26 cellular contexts compared by ENCODE assay signal in the genomic region with DNA sequence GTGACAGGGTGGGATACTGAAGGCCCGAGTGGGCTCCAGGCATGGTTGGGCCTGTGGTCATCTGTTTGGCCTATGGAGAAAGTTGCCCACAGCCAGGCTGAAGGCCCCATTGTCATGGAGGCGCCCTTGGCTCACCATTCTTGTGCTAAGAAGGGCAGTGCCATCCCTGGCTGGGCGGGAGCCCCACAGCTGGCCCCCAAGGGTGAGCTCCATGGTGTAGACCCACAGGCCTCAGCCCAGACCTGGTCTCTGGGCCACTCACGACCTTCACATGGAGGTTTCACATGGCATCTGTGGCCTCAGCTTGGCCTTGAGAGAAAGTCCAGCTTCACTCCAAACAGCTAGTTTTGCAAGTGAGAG. TPM values are rescaled to one million over a fixed set of nuclear protein-coding genes. Genes with fewer than 3 reads are reported as not detected.
A peak's percentile ranks its signal among the peaks of the same experiment; 100 is the strongest.
DNase-seq lines count a peak whose midpoint lies in the region; TF ChIP-seq lines count a peak whose summit lies in the region.
"Had no signal": no experiment of that assay in that cellular context is flagged by ENCODE, and none has a peak within 500 bp of the region (broad histone marks: within the 10 kb centered on the region; RNA-seq: fewer than 3 reads in every experiment).

No MANE protein-coding gene starts in this region.

- H3K9me3 ChIP-seq in mammary epithelial cell (replicated peaks; ENCODE audit: insufficient read depth, low read length) (no peaks in the 10 kb centered on the region), endodermal cell (ENCODE audit: control insufficient read depth, low read length) (no peaks in the 10 kb centered on the region)
- H3K9me3 ChIP-seq: BLaER1, MG63 had no signal

- POLR2A ChIA-PET in MCF 10A (lab: Yijun Ruan, JAX): no interaction called here

- H3K36me3 Mint-ChIP-seq in MCF 10A (ENCODE audit: insufficient read depth, unreplicated experiment): peaks cover 61% of the 10 kb centered on the region
- H3K36me3 Mint-ChIP-seq in endodermal cell (ENCODE audit: low read depth): peaks cover 70% of the 10 kb centered on the region

- TF ChIP-seq CTCF in MCF 10A (IDR thresholded peaks at IDR 0.05; ENCODE audit: unreplicated experiment): no peak
- TF ChIP-seq CTCF in mammary epithelial cell (conservative IDR thresholded peaks at IDR 0.05 in 1 of 2, IDR thresholded peaks at IDR 0.05 in 1 of 2; ENCODE audit: extremely low read depth in 1 of 2, insufficient read depth in 1 of 2, low read depth in 1 of 2, low read length in 2 of 2): no peak
- TF ChIP-seq CTCF in endodermal cell (conservative IDR thresholded peaks at IDR 0.05): no peak

- H3K9ac ChIP-seq in mammary epithelial cell (ENCODE audit: insufficient read depth, low read length): no peak overlapping the region
- no peak overlapping the region for H3K9ac ChIP-seq in endodermal cell (ENCODE audit: extremely low read depth, low read length, poor library complexity, severe bottlenecking)
- H3K9ac ChIP-seq: BLaER1 had no signal

- H3K27me3 Mint-ChIP-seq in MCF 10A (ENCODE audit: insufficient read depth, unreplicated experiment) (no peaks in the 10 kb centered on the region), endodermal cell (ENCODE audit: insufficient read depth) (no peaks in the 10 kb centered on the region)
- H3K27me3 Mint-ChIP-seq: CD4-positive, CD25-positive, alpha-beta regulatory T cell had no signal

- H3K4me1 Mint-ChIP-seq in MCF 10A (ENCODE audit: insufficient read depth, unreplicated experiment) (no peaks in the 10 kb centered on the region), endodermal cell (no peaks in the 10 kb centered on the region)
- H3K4me1 Mint-ChIP-seq: CD4-positive, CD25-positive, alpha-beta regulatory T cell had no signal

- H3K4me1 ChIP-seq in mammary epithelial cell (ENCODE audit: insufficient read depth, low read length): no peaks in the 10 kb centered on the region
- H3K4me1 ChIP-seq in endodermal cell (ENCODE audit: control insufficient read depth, insufficient read depth, low read length): no peaks in the 10 kb centered on the region
- H3K4me1 ChIP-seq: BLaER1 had no signal

- WGBS in mammary epithelial cell (ENCODE audit: low coverage, missing lambda C conversion rate): 98% methylated on average over 4 of the region's 4 CpGs
- WGBS in endodermal cell (ENCODE audit: insufficient coverage in 1 of 2, insufficient read length in 1 of 2), 2 experiments: 91 to 100% methylated on average over 3 to 4 of the region's 4 CpGs

- in situ Hi-C loops in mammary epithelial cell (cut with MboI; ENCODE audit: low sequenced_read_pairs in 2 of 2): no loop called here

- H3K4me3 Mint-ChIP-seq in MCF 10A (ENCODE audit: unreplicated experiment) (no peak overlapping the region), endodermal cell (no peak overlapping the region)
- H3K4me3 Mint-ChIP-seq: CD4-positive, CD25-positive, alpha-beta regulatory T cell had no signal

- CTCF ChIA-PET in MCF 10A (lab: Yijun Ruan, JAX): interaction anchor here (0.6 kb wide), 1 partner anchor 698 kb away, joined by 3 read pairs; no protein-coding TSS in a partner anchor
- CTCF ChIA-PET in mammary epithelial cell (lab: Charles Lee; ENCODE audit: low non-redundant PET): no interaction called here

- H3K4me3 ChIP-seq in mammary epithelial cell (replicated peaks in 1 of 3; ENCODE audit: insufficient read depth in 1 of 3, low read depth in 2 of 3, low read length in 3 of 3) (no peak overlapping the region), endodermal cell (ENCODE audit: low read length) (no peak overlapping the region)
- H3K4me3 ChIP-seq: BLaER1, MG63 had no signal

- H4K20me1 ChIP-seq in mammary epithelial cell (ENCODE audit: insufficient read depth, low read length): peaks cover 2% of the 10 kb centered on the region

- no peak overlapping the region for H3K4me2 ChIP-seq in mammary epithelial cell (ENCODE audit: insufficient read depth, low read depth, low read length)
- H3K4me2 ChIP-seq: BLaER1 had no signal

- no peak for DNase-seq in MCF 10A (ENCODE audit: unreplicated experiment)
- DNase-seq in mammary epithelial cell: no peak
- no peak for DNase-seq in caudate nucleus (lab: John Stamatoyannopoulos, UW)
- DNase-seq in mesenteric fat pad (ENCODE audit: low spot score): peak; percentile 55
- no peak for DNase-seq in NOMO-1 treated with DMSO at 0.1 percent for 48 hours (lab: John Stamatoyannopoulos, UW; ENCODE audit: unreplicated experiment)
- no peak for DNase-seq in endodermal cell
- DNase-seq in kidney glomerular epithelial cell (lab: John Stamatoyannopoulos, UW): no peak
- DNase-seq: CD4-positive, CD25-positive, alpha-beta regulatory T cell; DMS53; GOT3; KBM-7; MG63; NCI-H1105 treated with DMSO at 0.1 percent for 48 hours; NCI-H146; NCI-H1930; NCI-H2107; NCI-H446; NCI-H524 treated with DMSO at 0.1 percent for 48 hours; NCI-H774; PC-3 had no signal

- BruUV-seq in MCF 10A (replicated peaks; lab: Mats Ljungman, UMichigan): no TSS peak
- no TSS peak for BruUV-seq in mammary epithelial cell (replicated peaks; lab: Mats Ljungman, UMichigan)

- peaks cover 25% of the 10 kb centered on the region for H3K36me3 ChIP-seq in mammary epithelial cell (ENCODE audit: insufficient read depth, low read length)
- peaks cover 91% of the 10 kb centered on the region for H3K36me3 ChIP-seq in endodermal cell (ENCODE audit: control insufficient read depth, insufficient read depth, low read length)

- no peak overlapping the region for H2AFZ ChIP-seq in mammary epithelial cell (ENCODE audit: low read depth, low read length)

- dilution Hi-C loops in mammary epithelial cell (cut with HindIII; ENCODE audit: low sequenced_read_pairs): no loop called here

- peak overlapping the region; percentile 46 for H3K27ac Mint-ChIP-seq in MCF 10A (ENCODE audit: low read depth, unreplicated experiment)
- no peak overlapping the region for H3K27ac Mint-ChIP-seq in endodermal cell

- H3K27me3 ChIP-seq in mammary epithelial cell (ENCODE audit: insufficient read depth, low read length): no peaks in the 10 kb centered on the region
- no peaks in the 10 kb centered on the region for H3K27me3 ChIP-seq in endodermal cell (ENCODE audit: control insufficient read depth, insufficient read depth, low read length, poor library complexity, severe bottlenecking)
- H3K27me3 ChIP-seq: BLaER1, MG63 had no signal

- intact Hi-C loops in MCF 10A (cut with micrococcal nuclease): no loop called here
- intact Hi-C loops in mammary epithelial cell (cut with micrococcal nuclease): no loop called here

- H3K9me3 Mint-ChIP-seq in MCF 10A (ENCODE audit: unreplicated experiment): no peaks in the 10 kb centered on the region
- no peaks in the 10 kb centered on the region for H3K9me3 Mint-ChIP-seq in endodermal cell
- H3K9me3 Mint-ChIP-seq: CD4-positive, CD25-positive, alpha-beta regulatory T cell had no signal

- no peaks in the 10 kb centered on the region for H3K79me2 ChIP-seq in mammary epithelial cell (ENCODE audit: insufficient read depth, low read length)

- H3K27ac ChIP-seq in mammary epithelial cell (ENCODE audit: insufficient read depth, low read depth, low read length) (no peak overlapping the region), caudate nucleus (ENCODE audit: low read depth, low read length) (peak overlapping the region; percentile 13), endodermal cell (ENCODE audit: low read depth, low read length) (no peak overlapping the region)
- H3K27ac ChIP-seq: BLaER1 had no signal

RNA-seq across cellular contexts. Expression of a gene that starts 34.3 kb away (rescaled TPM):
- total RNA-seq in MCF 10A (2022): 0.28 and 0.29 TPM in 2 replicates
- total RNA-seq in mammary epithelial cell: not detected
- not detected for polyA plus RNA-seq in mammary epithelial cell
- not detected for polyA minus RNA-seq in mammary epithelial cell
- not detected for total RNA-seq in mesenteric fat pad
- not detected for total RNA-seq in endodermal cell
- polyA plus RNA-seq in endodermal cell (2013, experiment 1 of 2): 5.8 TPM
- 5.3 TPM for polyA plus RNA-seq in endodermal cell (2013, experiment 2 of 2)
- total RNA-seq: A172; CD4-positive, CD25-positive, alpha-beta regulatory T cell; Daoy; HT-29; LHCN-M2; PC-3; SK-MEL-5 had no signal

RNA-seq across cellular contexts. Expression of a gene that starts 50.7 kb away (rescaled TPM):
- total RNA-seq in MCF 10A (2022) (58.0 and 68.3 TPM in 2 replicates), mammary epithelial cell (10 to 100 TPM; 42.8 to 62.5 TPM), mesenteric fat pad (49.5 TPM), endodermal cell (10 to 100 TPM; 74.3 to 76.3 TPM)
- polyA plus RNA-seq in mammary epithelial cell: 27.1 TPM
- polyA minus RNA-seq in mammary epithelial cell: 54.5 TPM
- 60.9 TPM for polyA plus RNA-seq in endodermal cell (2013, experiment 1 of 2)
- 59.4 TPM for polyA plus RNA-seq in endodermal cell (2013, experiment 2 of 2)
